In the genomic region with DNA sequence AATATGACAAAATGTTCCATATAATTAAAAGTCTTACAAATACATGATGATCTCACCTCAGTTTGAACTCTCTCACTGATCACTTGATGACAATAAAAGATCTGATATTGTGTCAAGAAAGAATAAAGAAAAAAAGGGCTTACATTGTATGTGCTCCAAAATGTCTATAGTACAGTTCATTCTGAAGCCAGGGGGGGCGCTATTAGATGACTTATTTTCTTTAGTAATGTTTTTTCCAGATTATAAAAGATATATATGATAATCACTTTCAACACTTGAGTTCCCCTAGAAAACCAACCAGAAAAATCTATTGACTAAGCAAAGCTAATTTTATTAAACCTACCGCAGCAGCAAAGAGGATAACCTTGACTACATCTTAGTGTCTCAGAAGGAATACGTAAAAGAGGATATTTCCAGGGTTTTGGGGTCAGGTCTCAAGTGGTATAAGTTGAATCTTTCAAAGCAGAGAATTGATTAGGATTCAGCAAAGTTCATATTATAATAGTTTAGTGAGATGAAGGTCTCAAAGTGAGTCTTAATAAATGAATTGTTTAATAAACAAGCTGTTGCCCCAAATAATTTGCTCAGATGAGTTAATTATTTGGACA, we compare ENCODE assay signal across 14 cellular contexts. TPM values are rescaled to one million over a fixed set of nuclear protein-coding genes. Genes with fewer than 3 reads are reported as not detected.
DNase-seq lines count a peak whose midpoint lies in the region; ATAC-seq and TF ChIP-seq lines count a peak whose summit lies in the region.
"Had no signal": no experiment of that assay in that cellular context is flagged by ENCODE, and none has a peak within 500 bp of the region (broad histone marks: within the 10 kb centered on the region; RNA-seq: fewer than 3 reads in every experiment).

No MANE protein-coding gene starts in this region.

- TF ChIP-seq CTCF in Caco-2 (IDR thresholded peaks at IDR 0.05; ENCODE audit: insufficient read depth in 1 of 2, low read depth in 1 of 2, low read length in 1 of 2, severe bottlenecking in 1 of 2, unreplicated experiment in 1 of 2), result peak; percentile 16
- TF ChIP-seq CTCF in CD14-positive monocyte (IDR thresholded peaks at IDR 0.05), result no peak

- no peaks in the 10 kb centered on the region for H3K9me3 Mint-ChIP-seq in Caco-2 (ENCODE audit: unreplicated experiment)
- H3K9me3 Mint-ChIP-seq in CD14-positive monocyte, result peaks cover 0 to 4% (median 0%) of the 10 kb centered on the region in 7 donors

- H3K36me3 ChIP-seq in Caco-2 (ENCODE audit: control insufficient read depth, insufficient read depth, low read length), result no peaks in the 10 kb centered on the region
- H3K36me3 ChIP-seq: ascending aorta, tibial nerve had no signal

- no peaks in the 10 kb centered on the region for H3K4me1 Mint-ChIP-seq in Caco-2 (ENCODE audit: low read depth, unreplicated experiment)
- H3K4me1 Mint-ChIP-seq in CD14-positive monocyte, result no peaks in the 10 kb centered on the region
- H3K4me1 Mint-ChIP-seq: activated CD8-positive, alpha-beta memory T cell treated with anti-CD3 and anti-CD28 coated beads, Interleukin-2, amount 10 ng/mL, durations not matched to agents 7 days and 5 days had no signal

- no peaks in the 10 kb centered on the region for H3K4me1 ChIP-seq in Caco-2
- H3K4me1 ChIP-seq: ascending aorta, tibial nerve had no signal

- no peak overlapping the region for H3K4me3 ChIP-seq in Caco-2 (ENCODE audit: low read depth, low read length)
- H3K4me3 ChIP-seq: ascending aorta, tibial nerve had no signal

- CTCF ChIA-PET in Caco-2 (lab: Charles Lee), result no interaction called here

- intact Hi-C loops in Caco-2 (cut with micrococcal nuclease; ENCODE audit: unreplicated experiment) (no loop called here), CD14-positive monocyte (cut with micrococcal nuclease) (no loop called here), left cardiac atrium (cut with DNase I) (no loop called here)

- H3K27me3 ChIP-seq in Caco-2 (replicated peaks; ENCODE audit: control insufficient read depth, insufficient read depth, low read length), result no peaks in the 10 kb centered on the region
- H3K27me3 ChIP-seq: ascending aorta, tibial nerve had no signal

- H3K4me3 Mint-ChIP-seq in Caco-2 (ENCODE audit: unreplicated experiment) (no peak overlapping the region), CD14-positive monocyte (no peak overlapping the region)
- H3K4me3 Mint-ChIP-seq: activated CD8-positive, alpha-beta memory T cell treated with anti-CD3 and anti-CD28 coated beads, Interleukin-2, amount 10 ng/mL, durations not matched to agents 7 days and 5 days had no signal

- H3K27ac Mint-ChIP-seq in Caco-2 (ENCODE audit: unreplicated experiment) (no peak overlapping the region), CD14-positive monocyte (no peak overlapping the region)
- H3K27ac Mint-ChIP-seq: activated CD8-positive, alpha-beta memory T cell treated with anti-CD3 and anti-CD28 coated beads, Interleukin-2, amount 10 ng/mL, durations not matched to agents 7 days and 5 days had no signal

- H3K27me3 Mint-ChIP-seq in Caco-2 (ENCODE audit: insufficient read depth, unreplicated experiment) (no peaks in the 10 kb centered on the region), CD14-positive monocyte (ENCODE audit: low read depth in 3 of 3) (no peaks in the 10 kb centered on the region)
- H3K27me3 Mint-ChIP-seq: activated CD8-positive, alpha-beta memory T cell treated with anti-CD3 and anti-CD28 coated beads, Interleukin-2, amount 10 ng/mL, durations not matched to agents 7 days and 5 days had no signal

- POLR2A ChIA-PET in Caco-2 (lab: Charles Lee), result no interaction called here

- BruUV-seq in Caco-2 (replicated peaks; lab: Mats Ljungman, UMichigan), result no TSS peak

- no peaks in the 10 kb centered on the region; the same call in 1 of the 2 replicates for H3K9me3 ChIP-seq in Caco-2
- H3K9me3 ChIP-seq: ascending aorta, tibial nerve had no signal

- no peak for ATAC-seq in left cardiac atrium
- ATAC-seq in GM21526 (IDR thresholded peaks at IDR 0.05; ENCODE audit: low FRiP score, unreplicated experiment), result no peak
- ATAC-seq: activated CD8-positive, alpha-beta memory T cell treated with anti-CD3 and anti-CD28 coated beads, Interleukin-2, amount 10 ng/mL, durations not matched to agents 7 days and 5 days; left colon had no signal

- H3K36me3 Mint-ChIP-seq in Caco-2 (ENCODE audit: insufficient read depth, unreplicated experiment), result no peaks in the 10 kb centered on the region
- H3K36me3 Mint-ChIP-seq in CD14-positive monocyte, result no peaks in the 10 kb centered on the region
- H3K36me3 Mint-ChIP-seq: activated CD8-positive, alpha-beta memory T cell treated with anti-CD3 and anti-CD28 coated beads, Interleukin-2, amount 10 ng/mL, durations not matched to agents 7 days and 5 days had no signal

- no peak for DNase-seq in Caco-2
- peak; percentile 18 for DNase-seq in LHCN-M2 (ENCODE audit: low read depth)
- peak; percentile 5 for DNase-seq in astrocyte of the hippocampus (ENCODE audit: low read depth, low spot score)
- DNase-seq in midbrain (lab: John Stamatoyannopoulos, UW), result peak; percentile 22
- DNase-seq in CD14-positive monocyte (ENCODE audit: low spot score), result no peak
- no peak for DNase-seq in left cardiac atrium
- no peak for DNase-seq in HuH-7 (ENCODE audit: low spot score)
- DNase-seq: activated CD8-positive, alpha-beta memory T cell treated with anti-CD3 and anti-CD28 coated beads, Interleukin-2, amount 10 ng/mL, durations not matched to agents 7 days and 5 days; left colon; NCI-H510A treated with DMSO at 0.1 percent for 48 hours had no signal

RNA-seq across cellular contexts. Expression of gene PTN, which starts 55.8 kb away (rescaled TPM):
- total RNA-seq in Caco-2 (2022), result 4.3 and 9.2 TPM in 2 replicates
- total RNA-seq in LHCN-M2 (2014; rRNA removed), result 5.7 and 6.7 TPM in 2 replicates
- 5.6 TPM for polyA plus RNA-seq in LHCN-M2 (2012)
- polyA plus RNA-seq in CD14-positive monocyte, result not detected
- 10 to 100 TPM; 18.3 to 51.2 TPM for total RNA-seq in left cardiac atrium
- total RNA-seq: activated CD8-positive, alpha-beta memory T cell treated with anti-CD3 and anti-CD28 coated beads, Interleukin-2, amount 10 ng/mL, durations not matched to agents 7 days and 5 days; T-helper 1 cell treated with Interleukin-12 subunit alpha and Interleukin-12 subunit beta and Interleukin-4 antibody, amounts not matched to agents 30 ng/mL and 1 ng/mL, for 36 hours had no signal

Comparison
In these comparisons a context has a peak if more than half of its experiments do, and no peak if none do; other contexts are left out.
1. DNase-seq: peak in LHCN-M2 (single experiment), astrocyte of the hippocampus (single experiment) and midbrain (single experiment); none in Caco-2 (0 of 2), CD14-positive monocyte (single experiment), left cardiac atrium (single experiment) and HuH-7 (single experiment).